19 cellular contexts compared by ENCODE assay signal in genomic region chr11:65309006-65309405, GRCh38. TPM values are rescaled to one million over a fixed set of nuclear protein-coding genes. Genes with fewer than 3 reads are reported as not detected.
DNase-seq lines count a peak whose midpoint lies in the region; ATAC-seq and TF ChIP-seq lines count a peak whose summit lies in the region.
"Had no signal": no experiment of that assay in that cellular context is flagged by ENCODE, and none has a peak within 500 bp of the region (broad histone marks: within the 10 kb centered on the region; RNA-seq: fewer than 3 reads in every experiment).

No MANE protein-coding gene starts in this region.

- H3K27ac ChIP-seq in BLaER1 treated with 17β-estradiol and CSF1 and Interleukin-3, amounts not matched to agents 10 nM and 100 nM = peak overlapping the region; percentile 69 to 89 (median 83)
- H3K27ac ChIP-seq in PC-9 (no peak overlapping the region), gastroesophageal sphincter (peak overlapping the region in 3 of 4 donors; percentile 31 to 53 (median 45)), skin epidermis (peak overlapping the region in 17 of 21 experiments; percentile 22 to 81 (median 57))
- H3K27ac ChIP-seq: cardiac muscle cell, neural progenitor cell had no signal

- intact Hi-C loops in PC-9 (cut with micrococcal nuclease; ENCODE audit: unreplicated experiment) = no loop called here

- peaks cover 7% of the 10 kb centered on the region; the same call in 1 of the 2 replicates for H3K79me2 ChIP-seq in PC-9 (ENCODE audit: low read depth)

- CTCF ChIA-PET in PC-9 (lab: Charles Lee) = interaction anchor here (0.6 kb wide), 1 partner anchor 34 kb away, joined by 5 read pairs; no protein-coding TSS in a partner anchor

- DNase-seq in PC-9 (peak in 1 of 2 experiments; percentile 18), HuH-7.5 (ENCODE audit: low spot score) (no peak)
- no peak for DNase-seq in stimulated activated CD4-positive, alpha-beta T cell treated with anti-CD3 and anti-CD28 coated beads, Interleukin-12 subunit alpha, Interleukin-12 subunit beta, amount 100 ng/mL, for 4 hours
- DNase-seq: effector CD4-positive, alpha-beta T cell; KBM-7; NCI-H2029 treated with DMSO at 0.1 percent for 48 hours; SIG-M5; stimulated activated naive CD8-positive, alpha-beta T cell treated with anti-CD3 and anti-CD28 coated beads, Interleukin-15, Interleukin-2, amounts not matched to agents 100 U/mL and 50 U/mL, for 24 hours had no signal

- H3K9me2 ChIP-seq in PC-9 (ENCODE audit: insufficient read depth) = no peaks in the 10 kb centered on the region

- H3K27me3 ChIP-seq in BLaER1 treated with 17β-estradiol and CSF1 and Interleukin-3, amounts not matched to agents 10 nM and 100 nM = no peaks in the 10 kb centered on the region
- H3K27me3 ChIP-seq in PC-9 (ENCODE audit: insufficient read depth, low read depth) (no peaks in the 10 kb centered on the region), gastroesophageal sphincter (no peaks in the 10 kb centered on the region)
- H3K27me3 ChIP-seq: adrenal gland, hepatocyte had no signal

- peak overlapping the region; percentile 58 to 78 (median 72); a peak in 21 of 22 replicates for H3K9ac ChIP-seq in BLaER1 treated with 17β-estradiol and CSF1 and Interleukin-3, amounts not matched to agents 10 nM and 100 nM
- H3K9ac ChIP-seq: neural progenitor cell had no signal

- no TSS peak for BruUV-seq in PC-9 (replicated peaks; lab: Mats Ljungman, UMichigan)

- POLR2A ChIA-PET in PC-9 (lab: Charles Lee; ENCODE audit: unreplicated experiment) = no interaction called here

- H4K20me1 ChIP-seq in BLaER1 treated with 17β-estradiol and CSF1 and Interleukin-3, amounts not matched to agents 10 nM and 100 nM = no peaks in the 10 kb centered on the region
- H4K20me1 ChIP-seq in PC-9 (ENCODE audit: insufficient read depth) = no peaks in the 10 kb centered on the region

- no peak for TF ChIP-seq EP300 in gastroesophageal sphincter (IDR thresholded peaks at IDR 0.05)

- H3K4me1 ChIP-seq in BLaER1 treated with 17β-estradiol and CSF1 and Interleukin-3, amounts not matched to agents 10 nM and 100 nM = peaks cover 68 to 91% (median 85%) of the 10 kb centered on the region in 10 experiments
- H3K4me1 ChIP-seq in PC-9 (replicated peaks; ENCODE audit: insufficient read depth) (peaks cover 55% of the 10 kb centered on the region), gastroesophageal sphincter (peaks cover 0 to 85% (median 40%) of the 10 kb centered on the region in 3 donors)
- H3K4me1 ChIP-seq: HAP-1 had no signal

- TF ChIP-seq CTCF in PC-9 (conservative IDR thresholded peaks at IDR 0.05) (no peak), gastroesophageal sphincter (IDR thresholded peaks at IDR 0.05) (no peak)

- TF ChIP-seq POLR2A in gastroesophageal sphincter (IDR thresholded peaks at IDR 0.05) = no peak

- H3K36me3 ChIP-seq in BLaER1 treated with 17β-estradiol and CSF1 and Interleukin-3, amounts not matched to agents 10 nM and 100 nM = peaks cover 0 to 25% (median 9%) of the 10 kb centered on the region in 11 experiments; a peak in 12 of 22 replicates
- no peaks in the 10 kb centered on the region for H3K36me3 ChIP-seq in PC-9 (ENCODE audit: low read depth)
- H3K36me3 ChIP-seq in gastroesophageal sphincter = no peaks in the 10 kb centered on the region
- H3K36me3 ChIP-seq: adrenal gland, cardiac muscle cell, neural progenitor cell had no signal

- no peak overlapping the region for H2AFZ ChIP-seq in PC-9
- H2AFZ ChIP-seq: hepatocyte, neural progenitor cell had no signal

- WGBS in gastroesophageal sphincter (ENCODE audit: low coverage in 1 of 2), 2 donors = 20 to 40% methylated on average over 1 of the region's 5 CpGs

- peak overlapping the region; percentile 77 to 99 (median 96) for H3K4me2 ChIP-seq in BLaER1 treated with 17β-estradiol and CSF1 and Interleukin-3, amounts not matched to agents 10 nM and 100 nM
- peak overlapping the region; percentile 48; the same call in 1 of the 2 replicates for H3K4me2 ChIP-seq in PC-9
- H3K4me2 ChIP-seq: hepatocyte, neural progenitor cell had no signal

- H3K9me3 ChIP-seq in BLaER1 treated with 17β-estradiol and CSF1 and Interleukin-3, amounts not matched to agents 10 nM and 100 nM (replicated peaks in 1 of 11) = no peaks in the 10 kb centered on the region
- H3K9me3 ChIP-seq in PC-9 (ENCODE audit: insufficient read depth, low read depth) (no peaks in the 10 kb centered on the region), gastroesophageal sphincter (no peaks in the 10 kb centered on the region)
- H3K9me3 ChIP-seq: adrenal gland, HAP-1 had no signal

- ATAC-seq in gastroesophageal sphincter (peak; percentile 27), GM21526 (IDR thresholded peaks at IDR 0.05; ENCODE audit: low FRiP score, unreplicated experiment) (no peak), GM21528 (IDR thresholded peaks at IDR 0.05; ENCODE audit: low FRiP score, unreplicated experiment) (no peak)
- ATAC-seq: stimulated activated naive CD8-positive, alpha-beta T cell treated with anti-CD3 and anti-CD28 coated beads, Interleukin-15, Interleukin-2, amounts not matched to agents 100 U/mL and 50 U/mL, for 24 hours had no signal

- H3F3A ChIP-seq in PC-9 (ENCODE audit: insufficient read depth, low read depth) = peaks cover 55% of the 10 kb centered on the region

- H3K4me3 ChIP-seq in BLaER1 treated with 17β-estradiol and CSF1 and Interleukin-3, amounts not matched to agents 10 nM and 100 nM = peak overlapping the region in 5 of 10 experiments; percentile 1 to 44 (median 14); a peak in 6 of 20 replicates
- no peak overlapping the region for H3K4me3 ChIP-seq in PC-9
- no peak overlapping the region for H3K4me3 ChIP-seq in gastroesophageal sphincter
- no peak overlapping the region for H3K4me3 ChIP-seq in skin epidermis
- H3K4me3 ChIP-seq: adrenal gland, cardiac muscle cell, HAP-1, hepatocyte, neural progenitor cell had no signal

RNA-seq across cellular contexts. Expression of gene CDC42EP2, which starts 5.7 kb away (rescaled TPM):
- total RNA-seq in PC-9 (2021) = 17.8 and 20.8 TPM in 2 replicates
- total RNA-seq in gastroesophageal sphincter = 10 to 100 TPM; 26.3 to 63.4 (median 42.8) TPM

RNA-seq across cellular contexts. Expression of gene DPF2, which starts 24.6 kb away (rescaled TPM):
- total RNA-seq in PC-9 (2021) (75.6 and 80.6 TPM in 2 replicates), gastroesophageal sphincter (10 to 100 TPM; 42.5 to 72.7 (median 62.1) TPM)

RNA-seq across cellular contexts. Expression of gene TIGD3, which starts 45.5 kb away (rescaled TPM):
- total RNA-seq in PC-9 (2021) = 1.7 and 1.8 TPM in 2 replicates
- total RNA-seq in gastroesophageal sphincter = under 1 TPM in 2 of 4 donors, not detected in 2; 0.27 to 0.67 TPM
- total RNA-seq: renal cortical epithelial cell had no signal

RNA-seq across cellular contexts. Expression of gene POLA2, which starts 47.2 kb away (rescaled TPM):
- 37.1 and 39.3 TPM in 2 replicates for total RNA-seq in PC-9 (2021)
- 10 to 100 TPM in 2 of 4 donors, 1 to 10 TPM in 2; 7.7 to 18.5 (median 13.2) TPM for total RNA-seq in gastroesophageal sphincter
